In genomic region chr14:35875296-35875695, GRCh38 we compare ENCODE assay signal across 20 cellular contexts.
"Had no signal": no experiment of that assay in that cellular context is flagged by ENCODE, and none has a peak within 500 bp of the region (broad histone marks: within the 10 kb centered on the region; RNA-seq: fewer than 3 reads in every experiment).

No MANE protein-coding gene starts in this region.

- H3K27me3 ChIP-seq: ovary, tibial nerve had no signal

- H3K4me3 ChIP-seq: lower lobe of right lung, ovary, psoas muscle, skin epidermis, tibial nerve had no signal

- H3K36me3 Mint-ChIP-seq: activated CD4-positive, alpha-beta memory T cell treated with anti-CD3 and anti-CD28 coated beads for 36 hours; activated naive CD8-positive, alpha-beta T cell treated with anti-CD3 and anti-CD28 coated beads, Interleukin-2, amount 10 ng/mL, durations not matched to agents 7 days and 5 days; natural killer cell had no signal

- H3K27ac Mint-ChIP-seq: activated B cell treated with CpG ODN at 0.5 μM for 24 hours; activated CD4-positive, alpha-beta memory T cell treated with anti-CD3 and anti-CD28 coated beads for 36 hours; activated naive CD8-positive, alpha-beta T cell treated with anti-CD3 and anti-CD28 coated beads, Interleukin-2, amount 10 ng/mL, durations not matched to agents 7 days and 5 days; activated T-helper 1 cell treated with anti-CD3 and anti-CD28 coated beads, Interleukin-12 subunit alpha, Interleukin-12 subunit beta, Interleukin-2, Interleukin-4 antibody, amounts not matched to agents 30 ng/mL and 10 ng/mL and 1 ng/mL, durations not matched to agents 14 hours and 24 hours and 36 hours; natural killer cell had no signal

- H3K9me3 Mint-ChIP-seq: activated B cell treated with CpG ODN at 0.5 μM for 24 hours; activated CD4-positive, alpha-beta memory T cell treated with anti-CD3 and anti-CD28 coated beads for 36 hours; activated naive CD8-positive, alpha-beta T cell treated with anti-CD3 and anti-CD28 coated beads, Interleukin-2, amount 10 ng/mL, durations not matched to agents 7 days and 5 days; activated T-helper 1 cell treated with anti-CD3 and anti-CD28 coated beads, Interleukin-12 subunit alpha, Interleukin-12 subunit beta, Interleukin-2, Interleukin-4 antibody, amounts not matched to agents 30 ng/mL and 10 ng/mL and 1 ng/mL, durations not matched to agents 14 hours and 24 hours and 36 hours; natural killer cell had no signal

- H3K27ac ChIP-seq: lower lobe of right lung, ovary, psoas muscle, skin epidermis, tibial nerve had no signal

- DNase-seq: activated B cell treated with CpG ODN at 0.5 μM for 24 hours; activated CD4-positive, alpha-beta memory T cell treated with anti-CD3 and anti-CD28 coated beads for 36 hours; activated CD4-positive, alpha-beta T cell treated with anti-CD3 and anti-CD28 coated beads for 4 hours; activated gamma-delta T cell treated with Interleukin-2 at 50 U/mL for 16 hours; activated naive CD8-positive, alpha-beta T cell treated with anti-CD3 and anti-CD28 coated beads, Interleukin-2, amount 10 ng/mL, durations not matched to agents 7 days and 5 days; activated T-cell treated with anti-CD3 and anti-CD28 coated beads for 4 hours; aorta; effector CD4-positive, alpha-beta T cell; hypothalamus; lower lobe of right lung; natural killer cell; ovary; psoas muscle; right cardiac atrium; stimulated activated naive CD8-positive, alpha-beta T cell treated with anti-CD3 and anti-CD28 coated beads, Interleukin-15, Interleukin-2, amounts not matched to agents 100 U/mL and 50 U/mL, for 24 hours; substantia nigra; T-helper 9 cell had no signal

- H3K27me3 Mint-ChIP-seq: activated B cell treated with CpG ODN at 0.5 μM for 24 hours; activated CD4-positive, alpha-beta memory T cell treated with anti-CD3 and anti-CD28 coated beads for 36 hours; activated naive CD8-positive, alpha-beta T cell treated with anti-CD3 and anti-CD28 coated beads, Interleukin-2, amount 10 ng/mL, durations not matched to agents 7 days and 5 days had no signal

- H3K9me3 ChIP-seq: lower lobe of right lung, ovary, psoas muscle, tibial nerve had no signal

- H3K36me3 ChIP-seq: lower lobe of right lung, ovary, tibial nerve had no signal

- ATAC-seq: lower lobe of right lung; natural killer cell; psoas muscle; right cardiac atrium; stimulated activated naive CD8-positive, alpha-beta T cell treated with anti-CD3 and anti-CD28 coated beads, Interleukin-15, Interleukin-2, amounts not matched to agents 100 U/mL and 50 U/mL, for 24 hours had no signal

- H3K4me3 Mint-ChIP-seq: activated B cell treated with CpG ODN at 0.5 μM for 24 hours; activated CD4-positive, alpha-beta memory T cell treated with anti-CD3 and anti-CD28 coated beads for 36 hours; activated naive CD8-positive, alpha-beta T cell treated with anti-CD3 and anti-CD28 coated beads, Interleukin-2, amount 10 ng/mL, durations not matched to agents 7 days and 5 days; activated T-helper 1 cell treated with anti-CD3 and anti-CD28 coated beads, Interleukin-12 subunit alpha, Interleukin-12 subunit beta, Interleukin-2, Interleukin-4 antibody, amounts not matched to agents 30 ng/mL and 10 ng/mL and 1 ng/mL, durations not matched to agents 14 hours and 24 hours and 36 hours; natural killer cell had no signal
